17 cellular contexts compared by ENCODE assay signal in genomic region chr19:30174357-30174645, GRCh38.
DNase-seq lines count a peak whose midpoint lies in the region; ATAC-seq and TF ChIP-seq lines count a peak whose summit lies in the region.
"Had no signal": no experiment of that assay in that cellular context is flagged by ENCODE, and none has a peak within 500 bp of the region (broad histone marks: within the 10 kb centered on the region; RNA-seq: fewer than 3 reads in every experiment).

No MANE protein-coding gene starts in this region.

- peaks cover 29% of the 10 kb centered on the region for H3K4me1 ChIP-seq in body of pancreas
- H3K4me1 ChIP-seq: HAP-1 had no signal

- in situ Hi-C loops in G401 (cut with HindIII; ENCODE audit: low sequenced_read_pairs) = no loop called here

- intact Hi-C loops in body of pancreas (cut with DNase I) = no loop called here

- H3K9me3 ChIP-seq in body of pancreas = no peaks in the 10 kb centered on the region

- no peak for TF ChIP-seq POLR2A in body of pancreas (IDR thresholded peaks at IDR 0.05)

- DNase-seq in body of pancreas (peak; percentile 30 to 54 (median 34)), mesenteric fat pad (ENCODE audit: low spot score) (peak; percentile 53), G401 (ENCODE audit: low spot score) (no peak), DMS53 treated with DMSO at 0.1 percent for 48 hours (lab: John Stamatoyannopoulos, UW; ENCODE audit: unreplicated experiment) (no peak)
- DNase-seq: C1 segment of cervical spinal cord; Calu3; CD4-positive, alpha-beta memory T cell; COR-L47; DMS53; DND-41; GDM1; GOT3; HFFc6 had no signal

- WGBS in body of pancreas, 2 donors = 35 to 42% methylated on average over 4 of the region's 4 CpGs

- ATAC-seq in body of pancreas (peak; percentile 47), GM18517 (IDR thresholded peaks at IDR 0.05; ENCODE audit: unreplicated experiment) (no peak)
- ATAC-seq: GM12878 had no signal

- no peak for TF ChIP-seq CTCF in VCaP (conservative IDR thresholded peaks at IDR 0.05)
- no peak for TF ChIP-seq CTCF in body of pancreas (IDR thresholded peaks at IDR 0.05)

- H3K27ac ChIP-seq in VCaP (peak overlapping the region; percentile 80), body of pancreas (peak overlapping the region in 1 of 4 donors; percentile 42)

- no peaks in the 10 kb centered on the region for H3K27me3 ChIP-seq in body of pancreas

- H3K4me3 ChIP-seq in body of pancreas = no peak overlapping the region
- H3K4me3 ChIP-seq: GM12878, HAP-1 had no signal

- no peaks in the 10 kb centered on the region for H3K36me3 ChIP-seq in body of pancreas (replicated peaks in 1 of 2; ENCODE audit: insufficient read depth in 1 of 2, low read depth in 2 of 2)
- H3K36me3 ChIP-seq: HAP-1 had no signal

Comparison
In these comparisons a context has a peak if more than half of its experiments do, and no peak if none do; other contexts are left out.
1. DNase-seq: peak in body of pancreas (4 of 4) and mesenteric fat pad (single experiment); none in G401 (single experiment) and DMS53 treated with DMSO at 0.1 percent for 48 hours (single experiment).